ENCODE assay signal across 30 cellular contexts in genomic region chr6:12185081-12185673, GRCh38.
"Had no signal": no experiment of that assay in that cellular context is flagged by ENCODE, and none has a peak within 500 bp of the region (broad histone marks: within the 10 kb centered on the region; RNA-seq: fewer than 3 reads in every experiment).

No MANE protein-coding gene starts in this region.

- H3K27me3 ChIP-seq: adrenal gland, body of pancreas, SJSA1 had no signal

- H3K9me3 ChIP-seq: adrenal gland, body of pancreas, SJSA1, SK-N-SH had no signal

- ATAC-seq: activated naive CD4-positive, alpha-beta T cell treated with anti-CD3 and anti-CD28 coated beads, Interleukin-2, amount 50 U/mL, for 72 hours; activated T-cell treated with anti-CD3 and anti-CD28 coated beads, Interleukin-2, amount 50 U/mL, for 4 hours; body of pancreas; Panc1 had no signal

- H3K4me3 ChIP-seq: adrenal gland, body of pancreas, SJSA1 had no signal

- DNase-seq: activated CD4-positive, alpha-beta T cell treated with anti-CD3 and anti-CD28 coated beads, Interleukin-2, amount 10 ng/mL, durations not matched to agents 24 days and 14 days; activated CD4-positive, alpha-beta T cell treated with anti-CD3 and anti-CD28 coated beads, Interleukin-2, amount 50 U/mL, for 48 hours; activated CD8-positive, alpha-beta memory T cell treated with anti-CD3 and anti-CD28 coated beads, Interleukin-2, amount 50 U/mL, for 4 hours; activated gamma-delta T cell treated with Interleukin-2 at 50 U/mL for 16 hours; activated naive CD4-positive, alpha-beta T cell treated with anti-CD3 and anti-CD28 coated beads for 36 hours; activated T-cell treated with anti-CD3 and anti-CD28 coated beads for 4 hours; activated T-cell treated with anti-CD3 and anti-CD28 coated beads, Interleukin-2, amount 50 U/mL, for 4 hours; adrenal gland; body of pancreas; Kasumi-1; KG1; MM.1S; MV-4-11; NCI-H1092; NCI-H1436 treated with DMSO at 0.1 percent for 48 hours; NCI-H1694 treated with DMSO at 0.1 percent for 48 hours; NCI-H2029 treated with DMSO at 0.1 percent for 48 hours; NCI-H2107; NCI-H2171; NCI-H510A treated with DMSO at 0.1 percent for 48 hours; NCI-H526 treated with DMSO at 0.1 percent for 48 hours; SHP77 treated with DMSO at 0.1 percent for 48 hours; SK-N-SH had no signal

- H3K27ac ChIP-seq: adrenal gland, body of pancreas, SJSA1 had no signal

- H3K4me3 Mint-ChIP-seq: activated CD4-positive, alpha-beta T cell treated with anti-CD3 and anti-CD28 coated beads, Interleukin-2, amount 10 ng/mL, durations not matched to agents 24 days and 14 days; activated naive CD4-positive, alpha-beta T cell treated with anti-CD3 and anti-CD28 coated beads for 36 hours; activated T-cell treated with anti-CD3 and anti-CD28 coated beads, Interleukin-2, amount 50 U/mL, for 4 hours; activated T-helper 1 cell treated with anti-CD3 and anti-CD28 coated beads, Interleukin-12 subunit alpha, Interleukin-12 subunit beta, Interleukin-2, Interleukin-4 antibody, amounts not matched to agents 30 ng/mL and 10 ng/mL and 1 ng/mL, durations not matched to agents 14 hours and 24 hours and 36 hours; central memory CD8-positive, alpha-beta T cell; T-helper 1 cell treated with Interleukin-12 subunit alpha and Interleukin-12 subunit beta and Interleukin-4 antibody, amounts not matched to agents 30 μg/mL and 1 μg/mL, for 36 hours; T-helper 2 cell treated with Interferon-gamma antibody and Interleukin-4, amounts not matched to agents 5 μg/mL and 100 μg/mL, for 36 hours had no signal

- H3K4me1 ChIP-seq: adrenal gland, body of pancreas, SJSA1 had no signal

- H3K9me3 Mint-ChIP-seq: activated CD4-positive, alpha-beta T cell treated with anti-CD3 and anti-CD28 coated beads, Interleukin-2, amount 10 ng/mL, durations not matched to agents 24 days and 14 days; activated T-cell treated with anti-CD3 and anti-CD28 coated beads, Interleukin-2, amount 50 U/mL, for 4 hours; activated T-helper 1 cell treated with anti-CD3 and anti-CD28 coated beads, Interleukin-12 subunit alpha, Interleukin-12 subunit beta, Interleukin-2, Interleukin-4 antibody, amounts not matched to agents 30 ng/mL and 10 ng/mL and 1 ng/mL, durations not matched to agents 14 hours and 24 hours and 36 hours; central memory CD8-positive, alpha-beta T cell; T-helper 1 cell treated with Interleukin-12 subunit alpha and Interleukin-12 subunit beta and Interleukin-4 antibody, amounts not matched to agents 30 μg/mL and 1 μg/mL, for 36 hours; T-helper 2 cell treated with Interferon-gamma antibody and Interleukin-4, amounts not matched to agents 5 μg/mL and 100 μg/mL, for 36 hours had no signal

- H3K36me3 ChIP-seq: adrenal gland, SJSA1 had no signal

- H3K27ac Mint-ChIP-seq: activated CD4-positive, alpha-beta T cell treated with anti-CD3 and anti-CD28 coated beads, Interleukin-2, amount 10 ng/mL, durations not matched to agents 24 days and 14 days; activated naive CD4-positive, alpha-beta T cell treated with anti-CD3 and anti-CD28 coated beads for 36 hours; activated naive CD4-positive, alpha-beta T cell treated with anti-CD3 and anti-CD28 coated beads, Interleukin-2, amount 50 U/mL, for 72 hours; activated T-helper 1 cell treated with anti-CD3 and anti-CD28 coated beads, Interleukin-12 subunit alpha, Interleukin-12 subunit beta, Interleukin-2, Interleukin-4 antibody, amounts not matched to agents 30 ng/mL and 10 ng/mL and 1 ng/mL, durations not matched to agents 14 hours and 24 hours and 36 hours; T-helper 1 cell treated with Interleukin-12 subunit alpha and Interleukin-12 subunit beta and Interleukin-4 antibody, amounts not matched to agents 30 μg/mL and 1 μg/mL, for 36 hours; T-helper 2 cell treated with Interferon-gamma antibody and Interleukin-4, amounts not matched to agents 5 μg/mL and 100 μg/mL, for 36 hours had no signal
